18 cellular contexts compared by ENCODE assay signal in genomic region chr2:109058802-109059201, GRCh38.
DNase-seq lines count a peak whose midpoint lies in the region; TF ChIP-seq lines count a peak whose summit lies in the region.
"Had no signal": no experiment of that assay in that cellular context is flagged by ENCODE, and none has a peak within 500 bp of the region (broad histone marks: within the 10 kb centered on the region; RNA-seq: fewer than 3 reads in every experiment).

No MANE protein-coding gene starts in this region.

- intact Hi-C loops in cardiac septum (cut with DNase I) (no loop called here), spleen (cut with DNase I; ENCODE audit: low total_unique reads) (no loop called here)

- peaks cover 2% of the 10 kb centered on the region for H3K27me3 Mint-ChIP-seq in neural crest cell (ENCODE audit: low read depth)

- no peak for DNase-seq in cardiac muscle cell (ENCODE audit: low read depth in 1 of 2, low spot score in 1 of 2)
- DNase-seq in cardiac septum (ENCODE audit: low spot score): no peak
- DNase-seq in WERI-Rb-1: no peak
- no peak for DNase-seq in neural crest cell (ENCODE audit: low read depth, low spot score)
- peak; percentile 37 for DNase-seq in spleen
- DNase-seq in activated effector memory CD4-positive, alpha-beta T cell treated with anti-CD3 and anti-CD28 coated beads, Interleukin-2, amount 50 U/mL, for 16 hours: no peak
- DNase-seq in activated T-cell treated with anti-CD3 and anti-CD28 coated beads for 4 hours: no peak
- no peak for DNase-seq in NCI-H526 treated with DMSO at 0.1 percent for 48 hours (lab: John Stamatoyannopoulos, UW)
- DNase-seq: NCI-H1092; NCI-H1436; NCI-H2081 treated with DMSO at 0.1 percent for 48 hours; NCI-H2171; NCI-H345; NCI-H510A treated with DMSO at 0.1 percent for 48 hours; NCI-H748 treated with DMSO at 0.1 percent for 48 hours; NK-92 treated with Interleukin-12 subunit alpha and Interleukin-12 subunit beta, amount 100 ng/mL, for 24 hours; SHP77 treated with DMSO at 0.1 percent for 48 hours had no signal

- H3K36me3 ChIP-seq in cardiac muscle cell: no peaks in the 10 kb centered on the region
- H3K36me3 ChIP-seq in WERI-Rb-1: no peaks in the 10 kb centered on the region
- H3K36me3 ChIP-seq in spleen: no peaks in the 10 kb centered on the region

- peaks cover 17% of the 10 kb centered on the region for H3K4me1 Mint-ChIP-seq in neural crest cell

- H3K9me3 ChIP-seq in cardiac muscle cell (ENCODE audit: low read depth) (no peaks in the 10 kb centered on the region), WERI-Rb-1 (ENCODE audit: severe bottlenecking) (no peaks in the 10 kb centered on the region), spleen (no peaks in the 10 kb centered on the region)

- peak overlapping the region; percentile 39 for H3K27ac ChIP-seq in cardiac muscle cell
- H3K27ac ChIP-seq in WERI-Rb-1: peak overlapping the region; percentile 93
- H3K27ac ChIP-seq in spleen: no peak overlapping the region
- H3K27ac ChIP-seq: PC-9 had no signal

- H3K4me3 ChIP-seq in cardiac muscle cell (no peak overlapping the region), WERI-Rb-1 (ENCODE audit: low read depth, low read length) (no peak overlapping the region; the same call in 1 of the 2 replicates), spleen (no peak overlapping the region)
- H3K4me3 ChIP-seq: PC-9 had no signal

- no peak for TF ChIP-seq CTCF in cardiac muscle cell (IDR thresholded peaks at IDR 0.05; ENCODE audit: low read depth, low read length)
- no peak for TF ChIP-seq CTCF in WERI-Rb-1 (IDR thresholded peaks at IDR 0.05; ENCODE audit: low read depth, low read length)
- no peak for TF ChIP-seq CTCF in neural crest cell (conservative IDR thresholded peaks at IDR 0.05)
- no peak for TF ChIP-seq CTCF in spleen (IDR thresholded peaks at IDR 0.05 in 8 of 11, conservative IDR thresholded peaks at IDR 0.05 in 3 of 11)

- no peaks in the 10 kb centered on the region for H3K36me3 Mint-ChIP-seq in neural crest cell (ENCODE audit: low read depth)

- H3K9me3 Mint-ChIP-seq in neural crest cell: no peaks in the 10 kb centered on the region

- 90 to 99% (median 97%) methylated on average over 6 of the region's 6 CpGs for WGBS in spleen, 5 donors

- H3K27ac Mint-ChIP-seq in neural crest cell (ENCODE audit: unreplicated experiment): peak overlapping the region; percentile 76

- H3K4me3 Mint-ChIP-seq in neural crest cell: no peak overlapping the region

- TF ChIP-seq POLR2A in spleen (IDR thresholded peaks at IDR 0.05): no peak

- H3K27me3 ChIP-seq in cardiac muscle cell (no peaks in the 10 kb centered on the region), WERI-Rb-1 (ENCODE audit: insufficient read depth, low read depth, severe bottlenecking) (no peaks in the 10 kb centered on the region), spleen (replicated peaks in 1 of 7) (peaks cover 0 to 38% (median 8%) of the 10 kb centered on the region in 7 donors)

- H3K4me1 ChIP-seq in cardiac muscle cell (ENCODE audit: low read depth) (peaks cover 21% of the 10 kb centered on the region), spleen (no peaks in the 10 kb centered on the region)

Comparison
In these comparisons a context has a peak if more than half of its experiments do, and no peak if none do; other contexts are left out.
1. H3K27ac ChIP-seq: peak in cardiac muscle cell (single experiment) and WERI-Rb-1 (single experiment); none in spleen (0 of 8).